Comparison of ENCODE assay signal across 1 cellular context in the genomic region with DNA sequence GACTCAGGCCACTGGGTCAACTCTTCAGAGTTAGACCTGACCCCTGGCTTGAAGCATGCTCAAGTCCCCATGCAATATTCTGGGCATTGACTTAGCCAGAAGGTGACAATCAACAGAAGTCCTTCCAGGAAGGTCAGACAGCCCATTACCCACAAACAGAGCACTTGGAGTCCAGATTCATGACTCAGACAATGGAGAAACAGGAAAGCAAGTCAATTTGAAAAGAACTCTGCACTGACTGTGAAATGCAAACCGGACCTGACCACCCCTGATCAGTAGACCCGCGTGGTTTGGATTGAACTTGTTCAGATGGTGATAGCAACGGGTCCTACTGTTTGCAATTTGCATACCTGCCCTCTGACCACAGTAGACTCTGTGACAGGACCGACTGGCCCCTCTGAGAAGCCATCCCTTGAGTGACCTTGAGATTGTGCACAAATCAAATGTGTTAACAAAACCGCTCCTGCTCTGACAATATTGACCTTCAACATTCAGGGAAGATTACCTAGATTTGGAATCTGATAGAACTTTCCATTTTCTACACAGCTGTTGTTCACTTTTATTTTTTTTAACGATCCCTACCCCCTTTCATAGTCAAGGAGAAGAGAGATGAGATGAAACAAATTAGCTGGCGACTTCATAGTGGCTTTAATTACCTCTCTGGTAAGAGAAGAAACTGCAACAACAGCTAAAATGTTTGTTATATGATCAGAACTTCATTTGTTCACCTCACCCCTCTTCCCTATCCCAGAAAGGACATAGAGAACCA.
TF ChIP-seq lines count a peak whose summit lies in the region.

No MANE protein-coding gene starts in this region.

TF ChIP-seq in HepG2, 621 proteins besides CTCF, POLR2A, EP300 and RAD21 (continued from another document and continues in another):
- TF ChIP-seq ZNF318 (CRISPR knock-in tag; IDR thresholded peaks at IDR 0.05) (no peak), ZNF121 (CRISPR knock-in tag; IDR thresholded peaks at IDR 0.05) (no peak), ZNF607 (CRISPR knock-in tag; IDR thresholded peaks at IDR 0.05; ENCODE audit: borderline replicate concordance) (0 out of 2 replicates have a peak, but pooled peaks have one; percentile 60), HHEX (CRISPR knock-in tag; IDR thresholded peaks at IDR 0.05) (peak; percentile 47; the same call in 1 of the 2 replicates), PHF5A (CRISPR knock-in tag; IDR thresholded peaks at IDR 0.05; ENCODE audit: low read depth, unreplicated experiment) (no peak), BHLHE40 (IDR thresholded peaks at IDR 0.05; ENCODE audit: low read length) (no peak), ZNF235 (CRISPR knock-in tag; IDR thresholded peaks at IDR 0.05; ENCODE audit: borderline replicate concordance) (no peak), PTBP1 (IDR thresholded peaks at IDR 0.05; ENCODE audit: low read depth, low read length, poor library complexity, severe bottlenecking) (no peak), YEATS4 (CRISPR knock-in tag; IDR thresholded peaks at IDR 0.05; ENCODE audit: borderline replicate concordance) (peak; percentile 22; the same call in 1 of the 2 replicates), ETV6 (CRISPR knock-in tag; conservative IDR thresholded peaks at IDR 0.05) (no peak), HDAC2 (CRISPR knock-in tag; IDR thresholded peaks at IDR 0.05) (peak; percentile 96), TRIM24 (CRISPR knock-in tag; IDR thresholded peaks at IDR 0.05) (no peak), ZFP90 (CRISPR knock-in tag; IDR thresholded peaks at IDR 0.05; ENCODE audit: borderline replicate concordance) (no peak), GLI4 (CRISPR knock-in tag; IDR thresholded peaks at IDR 0.05; ENCODE audit: borderline replicate concordance) (no peak), HOXA9 (CRISPR knock-in tag; IDR thresholded peaks at IDR 0.05; ENCODE audit: borderline replicate concordance) (no peak; the same call in 1 of the 2 replicates), ZNF432 (CRISPR knock-in tag; IDR thresholded peaks at IDR 0.05; ENCODE audit: borderline replicate concordance) (no peak), ATRX (CRISPR knock-in tag; IDR thresholded peaks at IDR 0.05; ENCODE audit: borderline replicate concordance) (no peak), HES4 (CRISPR knock-in tag; IDR thresholded peaks at IDR 0.05; ENCODE audit: borderline replicate concordance) (no peak), CHCHD3 (CRISPR knock-in tag; IDR thresholded peaks at IDR 0.05) (no peak), FIP1L1 (IDR thresholded peaks at IDR 0.05; ENCODE audit: borderline replicate concordance, insufficient read depth, low read depth, low read length) (no peak), SALL1 (CRISPR knock-in tag; IDR thresholded peaks at IDR 0.05) (peak; percentile 100), FOXJ3 (CRISPR knock-in tag; IDR thresholded peaks at IDR 0.05; ENCODE audit: borderline replicate concordance) (peak; percentile 89; the same call in 1 of the 2 replicates), ZBTB42 (CRISPR knock-in tag; IDR thresholded peaks at IDR 0.05) (0 out of 2 replicates have a peak, but pooled peaks have one; percentile 24), ZNF264 (CRISPR knock-in tag; IDR thresholded peaks at IDR 0.05) (0 out of 2 replicates have a peak, but pooled peaks have one; percentile 71), ZFP62 (CRISPR knock-in tag; IDR thresholded peaks at IDR 0.05) (no peak), ELK4 (CRISPR knock-in tag; IDR thresholded peaks at IDR 0.05; ENCODE audit: borderline replicate concordance) (no peak), ZFX (CRISPR knock-in tag; IDR thresholded peaks at IDR 0.05; ENCODE audit: low read depth) (no peak), ARNTL (CRISPR knock-in tag; IDR thresholded peaks at IDR 0.05) (peak; percentile 74; the same call in 1 of the 2 replicates), SRSF4 (IDR thresholded peaks at IDR 0.05; ENCODE audit: low read depth, low read length, poor library complexity, severe bottlenecking) (no peak), ZBTB10 (CRISPR knock-in tag; IDR thresholded peaks at IDR 0.05; ENCODE audit: borderline replicate concordance) (no peak), NFRKB (IDR thresholded peaks at IDR 0.05) (no peak), KAT7 (CRISPR knock-in tag; IDR thresholded peaks at IDR 0.05; ENCODE audit: borderline replicate concordance) (no peak), KDM5B (CRISPR knock-in tag; IDR thresholded peaks at IDR 0.05; ENCODE audit: borderline replicate concordance) (peak; percentile 38; the same call in 1 of the 2 replicates), NFE2L2 (IDR thresholded peaks at IDR 0.05; ENCODE audit: low read length) (peak; percentile 16; the same call in 1 of the 2 replicates)
- TF ChIP-seq, protein P1, sequence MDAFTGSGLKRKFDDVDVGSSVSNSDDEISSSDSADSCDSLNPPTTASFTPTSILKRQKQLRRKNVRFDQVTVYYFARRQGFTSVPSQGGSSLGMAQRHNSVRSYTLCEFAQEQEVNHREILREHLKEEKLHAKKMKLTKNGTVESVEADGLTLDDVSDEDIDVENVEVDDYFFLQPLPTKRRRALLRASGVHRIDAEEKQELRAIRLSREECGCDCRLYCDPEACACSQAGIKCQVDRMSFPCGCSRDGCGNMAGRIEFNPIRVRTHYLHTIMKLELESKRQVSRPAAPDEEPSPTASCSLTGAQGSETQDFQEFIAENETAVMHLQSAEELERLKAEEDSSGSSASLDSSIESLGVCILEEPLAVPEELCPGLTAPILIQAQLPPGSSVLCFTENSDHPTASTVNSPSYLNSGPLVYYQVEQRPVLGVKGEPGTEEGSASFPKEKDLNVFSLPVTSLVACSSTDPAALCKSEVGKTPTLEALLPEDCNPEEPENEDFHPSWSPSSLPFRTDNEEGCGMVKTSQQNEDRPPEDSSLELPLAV (CRISPR knock-in tag; conservative IDR thresholded peaks at IDR 0.05; ENCODE audit: low read depth) = no peak
- TF ChIP-seq, protein P2, sequence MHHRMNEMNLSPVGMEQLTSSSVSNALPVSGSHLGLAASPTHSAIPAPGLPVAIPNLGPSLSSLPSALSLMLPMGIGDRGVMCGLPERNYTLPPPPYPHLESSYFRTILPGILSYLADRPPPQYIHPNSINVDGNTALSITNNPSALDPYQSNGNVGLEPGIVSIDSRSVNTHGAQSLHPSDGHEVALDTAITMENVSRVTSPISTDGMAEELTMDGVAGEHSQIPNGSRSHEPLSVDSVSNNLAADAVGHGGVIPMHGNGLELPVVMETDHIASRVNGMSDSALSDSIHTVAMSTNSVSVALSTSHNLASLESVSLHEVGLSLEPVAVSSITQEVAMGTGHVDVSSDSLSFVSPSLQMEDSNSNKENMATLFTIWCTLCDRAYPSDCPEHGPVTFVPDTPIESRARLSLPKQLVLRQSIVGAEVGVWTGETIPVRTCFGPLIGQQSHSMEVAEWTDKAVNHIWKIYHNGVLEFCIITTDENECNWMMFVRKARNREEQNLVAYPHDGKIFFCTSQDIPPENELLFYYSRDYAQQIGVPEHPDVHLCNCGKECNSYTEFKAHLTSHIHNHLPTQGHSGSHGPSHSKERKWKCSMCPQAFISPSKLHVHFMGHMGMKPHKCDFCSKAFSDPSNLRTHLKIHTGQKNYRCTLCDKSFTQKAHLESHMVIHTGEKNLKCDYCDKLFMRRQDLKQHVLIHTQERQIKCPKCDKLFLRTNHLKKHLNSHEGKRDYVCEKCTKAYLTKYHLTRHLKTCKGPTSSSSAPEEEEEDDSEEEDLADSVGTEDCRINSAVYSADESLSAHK (CRISPR knock-in tag; IDR thresholded peaks at IDR 0.05; ENCODE audit: borderline replicate concordance) = no peak
- TF ChIP-seq, protein P3, sequence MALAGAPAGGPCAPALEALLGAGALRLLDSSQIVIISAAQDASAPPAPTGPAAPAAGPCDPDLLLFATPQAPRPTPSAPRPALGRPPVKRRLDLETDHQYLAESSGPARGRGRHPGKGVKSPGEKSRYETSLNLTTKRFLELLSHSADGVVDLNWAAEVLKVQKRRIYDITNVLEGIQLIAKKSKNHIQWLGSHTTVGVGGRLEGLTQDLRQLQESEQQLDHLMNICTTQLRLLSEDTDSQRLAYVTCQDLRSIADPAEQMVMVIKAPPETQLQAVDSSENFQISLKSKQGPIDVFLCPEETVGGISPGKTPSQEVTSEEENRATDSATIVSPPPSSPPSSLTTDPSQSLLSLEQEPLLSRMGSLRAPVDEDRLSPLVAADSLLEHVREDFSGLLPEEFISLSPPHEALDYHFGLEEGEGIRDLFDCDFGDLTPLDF (CRISPR knock-in tag; IDR thresholded peaks at IDR 0.05) = no peak
- TF ChIP-seq, protein P4, sequence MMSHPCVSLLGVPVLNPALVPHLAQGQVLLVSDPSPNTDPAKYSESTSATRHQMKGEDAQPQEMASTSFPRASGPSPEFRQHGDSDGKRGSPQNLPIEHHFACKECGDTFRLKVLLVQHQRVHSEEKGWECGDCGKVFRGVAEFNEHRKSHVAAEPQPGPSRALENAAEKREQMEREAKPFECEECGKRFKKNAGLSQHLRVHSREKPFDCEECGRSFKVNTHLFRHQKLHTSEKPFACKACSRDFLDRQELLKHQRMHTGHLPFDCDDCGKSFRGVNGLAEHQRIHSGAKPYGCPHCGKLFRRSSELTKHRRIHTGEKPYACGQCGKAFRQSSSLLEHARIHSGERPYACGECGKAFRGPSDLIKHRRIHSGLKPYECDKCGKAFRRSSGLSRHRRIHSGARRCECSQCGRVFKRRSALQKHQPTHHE (CRISPR knock-in tag; IDR thresholded peaks at IDR 0.05; ENCODE audit: borderline replicate concordance) = no peak
